23 cellular contexts compared by ENCODE assay signal in genomic region chr20:25242231-25242630, GRCh38. TPM values are rescaled to one million over a fixed set of nuclear protein-coding genes. Genes with fewer than 3 reads are reported as not detected.
DNase-seq lines count a peak whose midpoint lies in the region; ATAC-seq, FAIRE-seq and TF ChIP-seq lines count a peak whose summit lies in the region.
"Had no signal": no experiment of that assay in that cellular context is flagged by ENCODE, and none has a peak within 500 bp of the region (broad histone marks: within the 10 kb centered on the region; RNA-seq: fewer than 3 reads in every experiment).

No MANE protein-coding gene starts in this region.

- peaks cover 37% of the 10 kb centered on the region for H3K9me1 ChIP-seq in IMR-90 (ENCODE audit: insufficient read depth, low read length)

- H3K27ac Mint-ChIP-seq in glutamatergic neuron (ENCODE audit: unreplicated experiment), result peak overlapping the region; percentile 98
- H3K27ac Mint-ChIP-seq: activated CD4-positive, alpha-beta T cell treated with anti-CD3 and anti-CD28 coated beads for 36 hours; activated T-helper 2 cell treated with anti-CD3 and anti-CD28 coated beads, Interferon-gamma antibody, Interleukin-2, Interleukin-4, amounts not matched to agents 10 μg/mL and 5 μg/mL and 100 μg/mL, durations not matched to agents 14 hours and 24 hours and 36 hours; CD4-positive, alpha-beta T cell; dendritic cell treated with granulocyte-macrophage colony-stimulating factor and Interleukin-4, amounts not matched to agents 40 ng/mL and 50 ng/mL, for 4 days had no signal

- intact Hi-C loops in IMR-90 (cut with micrococcal nuclease) (no loop called here), thyroid gland (cut with DNase I) (no loop called here)

- no peak overlapping the region for H2AFZ ChIP-seq in IMR-90 (replicated peaks; ENCODE audit: low read length, poor library complexity)

- H2AK5ac ChIP-seq in IMR-90 (ENCODE audit: low read depth, low read length), result no peak overlapping the region

- CTCF ChIA-PET in A549 (lab: Yijun Ruan, JAX), result interaction anchor here (1.4 to 11.8 kb wide), 4 partner anchors 17 to 248 kb away, joined by 3 to 300 read pairs (median 5); no protein-coding TSS in a partner anchor
- CTCF ChIA-PET in IMR-90 (lab: Yijun Ruan, JAX), result no interaction called here
- CTCF ChIA-PET in HEK293T (lab: Yijun Ruan, JAX), result no interaction called here

- H3K9me3 ChIP-seq in A549, result peaks cover 16% of the 10 kb centered on the region; the same call in 2 of the 3 replicates
- no peaks in the 10 kb centered on the region for H3K9me3 ChIP-seq in IMR-90 (ENCODE audit: control insufficient read depth, insufficient read depth, low read length)
- H3K9me3 ChIP-seq in thyroid gland, result no peaks in the 10 kb centered on the region

- BruUV-seq in IMR-90 (replicated peaks; lab: Mats Ljungman, UMichigan), result no TSS peak

- peak overlapping the region; percentile 56 to 97; a peak in 5 of 6 replicates for H3K27ac ChIP-seq in A549
- H3K27ac ChIP-seq in IMR-90 (ENCODE audit: insufficient read depth, low read length), result no peak overlapping the region
- no peak overlapping the region for H3K27ac ChIP-seq in thyroid gland
- H3K27ac ChIP-seq: HL-60, RWPE1 had no signal

- H2BK20ac ChIP-seq in IMR-90 (ENCODE audit: low read depth, low read length), result 0 out of 2 replicates have a peak overlapping the region, but pooled peaks have one; percentile 28

- H3K18ac ChIP-seq in IMR-90 (ENCODE audit: low read depth, low read length), result no peak overlapping the region

- dilution Hi-C loops in IMR-90 (cut with HindIII; ENCODE audit: low sequenced_read_pairs, unreplicated experiment), result no loop called here

- H2AK9ac ChIP-seq in IMR-90 (replicated peaks; ENCODE audit: low read depth, low read length, poor library complexity), result no peak overlapping the region

- no peak overlapping the region for H2BK5ac ChIP-seq in IMR-90 (ENCODE audit: low read depth, low read length, poor library complexity, severe bottlenecking)

- TF ChIP-seq CTCF in A549 (IDR thresholded peaks at IDR 0.05) (no peak), IMR-90 (conservative IDR thresholded peaks at IDR 0.05; ENCODE audit: low read depth, low read length) (no peak), glutamatergic neuron (IDR thresholded peaks at IDR 0.05; ENCODE audit: partially characterized antibody, unreplicated experiment) (no peak), thyroid gland (IDR thresholded peaks at IDR 0.05) (no peak)

- peaks cover 0 to 22% of the 10 kb centered on the region in 2 experiments; a peak in 2 of 4 replicates for H3K79me1 ChIP-seq in IMR-90 (ENCODE audit: low read depth in 1 of 2, low read length in 2 of 2)

- H4K91ac ChIP-seq in IMR-90 (ENCODE audit: insufficient read depth, low read depth, low read length), result no peak overlapping the region

- peak overlapping the region; percentile 79 for H3K4me3 Mint-ChIP-seq in glutamatergic neuron (ENCODE audit: unreplicated experiment)
- H3K4me3 Mint-ChIP-seq: activated CD4-positive, alpha-beta T cell treated with anti-CD3 and anti-CD28 coated beads for 36 hours; CD4-positive, alpha-beta T cell; dendritic cell treated with granulocyte-macrophage colony-stimulating factor and Interleukin-4, amounts not matched to agents 40 ng/mL and 50 ng/mL, for 4 days had no signal

- no peak overlapping the region for H4K8ac ChIP-seq in IMR-90 (ENCODE audit: low read depth in 2 of 2, low read length in 2 of 2)

- H3K4ac ChIP-seq in IMR-90 (ENCODE audit: low read depth, low read length), result no peak overlapping the region

- H3K9ac ChIP-seq in IMR-90 (ENCODE audit: low read depth, low read length), result no peak overlapping the region

- 90% methylated on average over 10 of the region's 10 CpGs for WGBS in A549 (ENCODE audit: missing lambda C conversion rate)
- WGBS in IMR-90 (ENCODE audit: extremely low coverage in 2 of 2, insufficient read length in 1 of 2), 2 experiments, result 92% methylated on average over 9 of the region's 10 CpGs; no CpG with 5 or more reads in 1 of the 2 experiments
- 66 to 68% methylated on average over 10 of the region's 10 CpGs for WGBS in thyroid gland, 2 donors

- DNase-seq in A549 (ENCODE audit: low read depth in 1 of 2, low spot score in 1 of 2) (no peak), IMR-90 (no peak), NCI-H774 (lab: John Stamatoyannopoulos, UW) (peak; percentile 26), glutamatergic neuron (peak; percentile 68), amniotic stem cell (lab: John Stamatoyannopoulos, UW) (no peak), thyroid gland (no peak), HEK293T (ENCODE audit: extremely low spot score) (no peak)
- DNase-seq: activated CD4-positive, alpha-beta T cell treated with anti-CD3 and anti-CD28 coated beads for 36 hours; CD4-positive, alpha-beta T cell; DMS53; foreskin fibroblast; HCEC 1CT; midbrain; retina; stimulated activated CD4-positive, alpha-beta T cell treated with anti-CD3 and anti-CD28 coated beads, Interleukin-12 subunit alpha, Interleukin-12 subunit beta, amount 100 ng/mL, for 4 hours; substantia nigra; SW 1271 had no signal

- H3K9me3 Mint-ChIP-seq in glutamatergic neuron (ENCODE audit: unreplicated experiment), result peaks cover 40% of the 10 kb centered on the region
- H3K9me3 Mint-ChIP-seq: activated T-helper 2 cell treated with anti-CD3 and anti-CD28 coated beads, Interferon-gamma antibody, Interleukin-2, Interleukin-4, amounts not matched to agents 10 μg/mL and 5 μg/mL and 100 μg/mL, durations not matched to agents 14 hours and 24 hours and 36 hours had no signal

- in situ Hi-C loops in IMR-90 (cut with MboI; ENCODE audit: low sequenced_read_pairs), result no loop called here

- TF ChIP-seq POLR2A in A549 (IDR thresholded peaks at IDR 0.05; ENCODE audit: low read length) (no peak), IMR-90 (IDR thresholded peaks at IDR 0.05; ENCODE audit: low read depth, low read length) (no peak), thyroid gland (IDR thresholded peaks at IDR 0.05) (no peak)

- no peak for FAIRE-seq in A549 (lab: Jason Lieb, UNC)
- FAIRE-seq: TTC549 had no signal

- peaks cover 27% of the 10 kb centered on the region for H3K27me3 Mint-ChIP-seq in glutamatergic neuron (ENCODE audit: unreplicated experiment)

- H2BK120ac ChIP-seq in IMR-90 (ENCODE audit: low read depth, low read length), result peak overlapping the region; percentile 29

- POLR2A ChIA-PET in A549 (lab: Yijun Ruan, JAX), result interaction anchor here (1.1 kb wide), 1 partner anchor 9 kb away, joined by 3 read pairs; no protein-coding TSS in a partner anchor
- POLR2A ChIA-PET in IMR-90 (lab: Charles Lee; ENCODE audit: unreplicated experiment), result no interaction called here
- POLR2A ChIA-PET in HEK293T (lab: Yijun Ruan, JAX), result interaction anchor here (0.8 kb wide), 1 partner anchor 166 kb away, joined by 3 read pairs; no protein-coding TSS in a partner anchor

- no peak for ATAC-seq in A549
- ATAC-seq in IMR-90 (ENCODE audit: low read depth), result no peak
- no peak for ATAC-seq in GM18867 (IDR thresholded peaks at IDR 0.05; ENCODE audit: unreplicated experiment)
- ATAC-seq: activated CD4-positive, alpha-beta T cell treated with anti-CD3 and anti-CD28 coated beads for 36 hours had no signal

- TF ChIP-seq RAD21 in A549 (conservative IDR thresholded peaks at IDR 0.05 in 1 of 2, IDR thresholded peaks at IDR 0.05 in 1 of 2) (no peak), IMR-90 (IDR thresholded peaks at IDR 0.05; ENCODE audit: low read length) (no peak)

- no peak overlapping the region for H3K56ac ChIP-seq in IMR-90 (ENCODE audit: extremely low read depth, insufficient read depth, low read length)

- no peaks in the 10 kb centered on the region for H3K36me3 Mint-ChIP-seq in glutamatergic neuron (ENCODE audit: unreplicated experiment)

- TF ChIP-seq EP300 in A549 (IDR thresholded peaks at IDR 0.05), result no peak

- H4K20me1 ChIP-seq in IMR-90 (ENCODE audit: insufficient read depth, low read length), result no peaks in the 10 kb centered on the region

- peaks cover 63% of the 10 kb centered on the region for H3K4me1 Mint-ChIP-seq in glutamatergic neuron (ENCODE audit: low read depth, unreplicated experiment)

- H3K36me3 ChIP-seq in IMR-90 (ENCODE audit: control insufficient read depth, insufficient read depth, low read length) (no peaks in the 10 kb centered on the region), thyroid gland (no peaks in the 10 kb centered on the region)

- H3K14ac ChIP-seq in IMR-90 (replicated peaks; ENCODE audit: low read depth, low read length), result no peak overlapping the region; the same call in 1 of the 2 replicates

- H3K4me2 ChIP-seq in A549 (no peak overlapping the region), IMR-90 (ENCODE audit: low read depth, low read length) (no peak overlapping the region)

- no peak overlapping the region for H4K5ac ChIP-seq in IMR-90 (ENCODE audit: low read depth, low read length)

- H2BK15ac ChIP-seq in IMR-90 (ENCODE audit: low read depth, low read length), result no peak overlapping the region

- H3K4me3 ChIP-seq in A549 (no peak overlapping the region), IMR-90 (ENCODE audit: insufficient read depth, low read depth, low read length) (no peak overlapping the region), thyroid gland (replicated peaks in 1 of 3) (no peak overlapping the region)

- H3K4me1 ChIP-seq in A549, result peaks cover 56% of the 10 kb centered on the region
- peaks cover 16% of the 10 kb centered on the region for H3K4me1 ChIP-seq in IMR-90 (ENCODE audit: control insufficient read depth, insufficient read depth, low read length)
- peaks cover 3 to 20% of the 10 kb centered on the region in 2 donors for H3K4me1 ChIP-seq in thyroid gland

- H3K23ac ChIP-seq in IMR-90 (ENCODE audit: low read depth, low read length), result no peak overlapping the region

- H3K27me3 ChIP-seq in IMR-90 (ENCODE audit: control insufficient read depth, insufficient read depth, low read length), result no peaks in the 10 kb centered on the region
- H3K27me3 ChIP-seq in thyroid gland, result no peaks in the 10 kb centered on the region

RNA-seq across cellular contexts. Expression of gene PYGB, which starts 5.7 kb away (rescaled TPM):
- polyA plus RNA-seq in A549 (2011; rRNA removed) (100 and 113 TPM in 2 replicates), A549 (2017; fragmentation: RNase III; extraction: RNeasy Plus Mini Kit Qiagen cat#74134 plus additional on column Dnase treatment) (85.5 to 93.7 TPM (median 93.2 TPM) in 3 replicates), IMR-90 (2012; rRNA removed) (83.1 TPM in 2 replicates)
- 80.7 and 98.5 TPM in 2 replicates for polyA plus RNA-seq in A549 (2012; cell fraction: cytosol; rRNA removed)
- 252 and 288 TPM in 2 replicates for polyA plus RNA-seq in A549 (2012; cell fraction: nucleus; rRNA removed)
- polyA minus RNA-seq in A549 (2011; rRNA and poly(A)+ RNA removed), result 178 and 188 TPM in 2 replicates
- total RNA-seq in IMR-90 (2012; rRNA removed) (72.4 and 81.4 TPM in 2 replicates), glutamatergic neuron (ENCODE audit: unreplicated experiment) (295 TPM), thyroid gland (100 to 1,000 TPM in 1 of 4 donors, 10 to 100 TPM in 3; 83.2 to 141 (median 94.6) TPM)
- polyA plus RNA-seq in IMR-90 (2012; cell fraction: cytosol; rRNA removed), result 62.2 and 67.4 TPM in 2 replicates
- polyA plus RNA-seq in IMR-90 (2012; cell fraction: nucleus; rRNA removed; ENCODE audit: low replicate concordance), result 106 and 206 TPM in 2 replicates

RNA-seq across cellular contexts. Expression of gene ENTPD6, which starts 46.7 kb away (rescaled TPM):
- polyA plus RNA-seq in A549 (2011; rRNA removed) (85.7 and 95.4 TPM in 2 replicates), A549 (2017; fragmentation: RNase III; extraction: RNeasy Plus Mini Kit Qiagen cat#74134 plus additional on column Dnase treatment) (86.9 to 90.0 TPM (median 87.0 TPM) in 3 replicates), IMR-90 (2012; rRNA removed) (98.4 and 98.6 TPM in 2 replicates)
- polyA plus RNA-seq in A549 (2012; cell fraction: cytosol; rRNA removed), result 121 and 136 TPM in 2 replicates
- 433 and 486 TPM in 2 replicates for polyA plus RNA-seq in A549 (2012; cell fraction: nucleus; rRNA removed)
- polyA minus RNA-seq in A549 (2011; rRNA and poly(A)+ RNA removed), result 77.7 and 83.6 TPM in 2 replicates
- total RNA-seq in IMR-90 (2012; rRNA removed) (53.6 and 61.1 TPM in 2 replicates), glutamatergic neuron (ENCODE audit: unreplicated experiment) (191 TPM), thyroid gland (10 to 100 TPM; 51.6 to 75.6 (median 64.9) TPM)
- 79.7 and 106 TPM in 2 replicates for polyA plus RNA-seq in IMR-90 (2012; cell fraction: cytosol; rRNA removed)
- 204 and 302 TPM in 2 replicates for polyA plus RNA-seq in IMR-90 (2012; cell fraction: nucleus; rRNA removed; ENCODE audit: low replicate concordance)

Comparison
In these comparisons a context has a peak if more than half of its experiments do, and no peak if none do; other contexts are left out.
1. DNase-seq: peak in NCI-H774 (single experiment) and glutamatergic neuron (single experiment); none in A549 (0 of 2), IMR-90 (single experiment), amniotic stem cell (single experiment), thyroid gland (0 of 2) and HEK293T (single experiment).
2. H3K27ac ChIP-seq: peak in A549 (2 of 2); none in IMR-90 (single experiment) and thyroid gland (0 of 3).